ENCODE assay signal across 30 cellular contexts in genomic region chrX:12877386-12877785, GRCh38. TPM values are rescaled to one million over a fixed set of nuclear protein-coding genes. Genes with fewer than 3 reads are reported as not detected.
DNase-seq lines count a peak whose midpoint lies in the region; ATAC-seq, FAIRE-seq and TF ChIP-seq lines count a peak whose summit lies in the region.
"Had no signal": no experiment of that assay in that cellular context is flagged by ENCODE, and none has a peak within 500 bp of the region (broad histone marks: within the 10 kb centered on the region; RNA-seq: fewer than 3 reads in every experiment).

No MANE protein-coding gene starts in this region.

- CTCF ChIA-PET in HepG2 (lab: Yijun Ruan, JAX; ENCODE audit: low intra/inter-chr PET ratio, low total read pairs) (no interaction called here), GM10248 (lab: Yijun Ruan, JAX) (interaction anchor here (1.0 kb wide), 1 partner anchor 16 kb away, joined by 3 read pairs; no protein-coding TSS in a partner anchor)

- no peaks in the 10 kb centered on the region for H3K36me3 ChIP-seq in HepG2 (replicated peaks in 1 of 2; ENCODE audit: control insufficient read depth in 1 of 2, insufficient read depth in 2 of 2, low read length in 2 of 2)
- H3K36me3 ChIP-seq in right lobe of liver = no peaks in the 10 kb centered on the region
- no peaks in the 10 kb centered on the region for H3K36me3 ChIP-seq in astrocyte (ENCODE audit: insufficient read depth, low read length)
- H3K36me3 ChIP-seq: BLaER1 had no signal

- no peaks in the 10 kb centered on the region for H3K9me3 Mint-ChIP-seq in astrocyte (ENCODE audit: unreplicated experiment)
- H3K9me3 Mint-ChIP-seq: CD4-positive, alpha-beta T cell had no signal

- no peaks in the 10 kb centered on the region for H3K79me2 ChIP-seq in HepG2 (ENCODE audit: insufficient read depth, low read length)
- no peaks in the 10 kb centered on the region for H3K79me2 ChIP-seq in astrocyte (ENCODE audit: insufficient read depth, low read length)

- intact Hi-C loops in HepG2 (cut with micrococcal nuclease; ENCODE audit: unreplicated experiment) (no loop called here), right lobe of liver (cut with DNase I) (no loop called here)

- peaks cover 4% of the 10 kb centered on the region for H3K27me3 Mint-ChIP-seq in astrocyte (ENCODE audit: low read depth, unreplicated experiment)
- H3K27me3 Mint-ChIP-seq: CD4-positive, alpha-beta T cell had no signal

- no peak overlapping the region for H3K9ac ChIP-seq in HepG2 (ENCODE audit: insufficient read depth, low read depth, low read length)
- no peak overlapping the region for H3K9ac ChIP-seq in astrocyte (ENCODE audit: low read length)
- H3K9ac ChIP-seq: BLaER1 had no signal

- TF ChIP-seq EP300 in HepG2 (IDR thresholded peaks at IDR 0.05; ENCODE audit: low read depth in 2 of 2, low read length in 2 of 2) (no peak), HepG2 (CRISPR knock-in tag; IDR thresholded peaks at IDR 0.05; ENCODE audit: borderline replicate concordance) (no peak)

- H3K4me3 Mint-ChIP-seq in astrocyte (ENCODE audit: unreplicated experiment) = no peak overlapping the region
- H3K4me3 Mint-ChIP-seq: CD4-positive, alpha-beta T cell had no signal

- no peak for TF ChIP-seq POLR2A in HepG2 (IDR thresholded peaks at IDR 0.05; ENCODE audit: insufficient read depth in 1 of 2, low read depth in 2 of 2, low read length in 2 of 2)
- no peak for TF ChIP-seq POLR2A in right lobe of liver (IDR thresholded peaks at IDR 0.05)

- H3K27ac ChIP-seq in HepG2 (ENCODE audit: extremely low read length, insufficient read depth, low read length) = no peak overlapping the region
- no peak overlapping the region for H3K27ac ChIP-seq in right lobe of liver
- no peak overlapping the region for H3K27ac ChIP-seq in astrocyte (ENCODE audit: low read depth, low read length)
- H3K27ac ChIP-seq: BLaER1, PC-9 had no signal

- TF ChIP-seq RAD21 in HepG2 (CRISPR knock-in tag; IDR thresholded peaks at IDR 0.05) = no peak

- H3K9me3 ChIP-seq in HepG2 (ENCODE audit: low read length) = no peaks in the 10 kb centered on the region
- H3K9me3 ChIP-seq in right lobe of liver = no peaks in the 10 kb centered on the region
- H3K9me3 ChIP-seq in astrocyte (ENCODE audit: insufficient read depth, low read depth, low read length) = no peaks in the 10 kb centered on the region
- H3K9me3 ChIP-seq: BLaER1 had no signal

- FAIRE-seq in HepG2 (lab: Jason Lieb, UNC) (peak; percentile 54), astrocyte (lab: Jason Lieb, UNC) (no peak)
- FAIRE-seq: G401.6, K562 had no signal

- DNase-seq in HepG2 (ENCODE audit: low spot score) (peak; percentile 14), right lobe of liver (no peak), astrocyte (ENCODE audit: low read depth) (no peak), left kidney (ENCODE audit: low read depth, low spot score) (peak; percentile 15), GM10248 (ENCODE audit: extremely low spot score) (no peak), NOMO-1 (lab: John Stamatoyannopoulos, UW; ENCODE audit: unreplicated experiment in 2 of 2) (no peak)
- no peak for DNase-seq in activated T-cell treated with anti-CD3 and anti-CD28 coated beads, Interleukin-2, amount 50 U/mL, for 48 hours
- DNase-seq: 8988T; CD4-positive, alpha-beta T cell; COR-L47; Kasumi-1; NCI-H1105 treated with DMSO at 0.1 percent for 48 hours; NCI-H146; NCI-H2029; NCI-H446; NCI-H526; NCI-H82; NK-92 treated with Interleukin-12 subunit alpha and Interleukin-12 subunit beta, amount 100 ng/mL, for 24 hours; PC-9; RPMI8226; SHP77 had no signal

- H3K27ac Mint-ChIP-seq in astrocyte (ENCODE audit: unreplicated experiment) = no peak overlapping the region
- H3K27ac Mint-ChIP-seq: CD4-positive, alpha-beta T cell had no signal

- no peaks in the 10 kb centered on the region for H4K20me1 ChIP-seq in HepG2 (ENCODE audit: insufficient read depth, low read length)
- no peaks in the 10 kb centered on the region for H4K20me1 ChIP-seq in astrocyte (ENCODE audit: insufficient read depth, low read length)
- H4K20me1 ChIP-seq: BLaER1 had no signal

- no peaks in the 10 kb centered on the region for H3K4me1 Mint-ChIP-seq in astrocyte (ENCODE audit: low read depth, unreplicated experiment)

- H3K27me3 ChIP-seq in HepG2 (ENCODE audit: control insufficient read depth in 1 of 2, insufficient read depth in 2 of 2, low read length in 2 of 2) = no peaks in the 10 kb centered on the region
- peaks cover 0 to 5% of the 10 kb centered on the region in 2 donors for H3K27me3 ChIP-seq in right lobe of liver
- no peaks in the 10 kb centered on the region for H3K27me3 ChIP-seq in astrocyte (ENCODE audit: insufficient read depth, low read length)

- H3K4me3 ChIP-seq in HepG2 (replicated peaks in 1 of 3; ENCODE audit: insufficient read depth in 1 of 3, low read depth in 2 of 3, low read length in 3 of 3) (no peak overlapping the region), right lobe of liver (no peak overlapping the region), astrocyte (ENCODE audit: insufficient read depth, low read depth, low read length) (no peak overlapping the region)
- H3K4me3 ChIP-seq: BLaER1, K562, PC-9 had no signal

- in situ Hi-C loops in HepG2 (cut with HindIII; ENCODE audit: extremely low pct_ligation_motif_present, low pct_unique_long_range_greater_than_20kb) = no loop called here

- H3K4me2 ChIP-seq in HepG2 (ENCODE audit: low read depth, low read length) (peak overlapping the region; percentile 60), astrocyte (ENCODE audit: low read length) (peak overlapping the region; percentile 36)
- H3K4me2 ChIP-seq: BLaER1, PC-9 had no signal

- POLR2A ChIA-PET in HepG2 (lab: Yijun Ruan, JAX) = interaction anchor here (1.3 kb wide), 1 partner anchor 34 kb away, joined by 6 read pairs; no protein-coding TSS in a partner anchor
- POLR2A ChIA-PET in GM10248 (lab: Yijun Ruan, JAX) = no interaction called here

- H3K4me1 ChIP-seq in HepG2 (ENCODE audit: insufficient read depth, low read length) (peaks cover 19% of the 10 kb centered on the region), right lobe of liver (no peaks in the 10 kb centered on the region), astrocyte (ENCODE audit: insufficient read depth, low read length) (no peaks in the 10 kb centered on the region)
- H3K4me1 ChIP-seq: BLaER1 had no signal

- no TSS peak for BruUV-seq in HepG2 (replicated peaks; lab: Mats Ljungman, UMichigan)

- H2AFZ ChIP-seq in HepG2 (ENCODE audit: low read length) (no peak overlapping the region), astrocyte (ENCODE audit: low read depth, low read length) (no peak overlapping the region)
- H2AFZ ChIP-seq: PC-9 had no signal

- peak; percentile 61 for ATAC-seq in HepG2
- no peak for ATAC-seq in right lobe of liver
- ATAC-seq in HG02678 (IDR thresholded peaks at IDR 0.05; ENCODE audit: unreplicated experiment) = no peak
- ATAC-seq: HCT116, K562 had no signal

- 0% methylated on average over 4 of the region's 8 CpGs for WGBS in HepG2 (ENCODE audit: low lambda C conversion rate)
- WGBS in right lobe of liver (ENCODE audit: insufficient coverage, low coverage, low lambda C conversion rate, missing lambda C conversion rate) = 40% methylated on average over 8 of the region's 8 CpGs

- TF ChIP-seq CTCF in HepG2 (CRISPR knock-in tag; IDR thresholded peaks at IDR 0.05) (no peak), right lobe of liver (IDR thresholded peaks at IDR 0.05) (no peak), astrocyte (IDR thresholded peaks at IDR 0.05; ENCODE audit: insufficient read depth, low read depth, low read length) (no peak), GM10248 (IDR thresholded peaks at IDR 0.05; ENCODE audit: control extremely low read depth, extremely low read depth, low read depth, missing control alignments) (no peak)

- no peaks in the 10 kb centered on the region for H3K36me3 Mint-ChIP-seq in astrocyte (ENCODE audit: low read depth, unreplicated experiment)

RNA-seq across cellular contexts. Expression of gene TLR7, which starts 10.5 kb away (rescaled TPM):
- not detected in 2 replicates for total RNA-seq in HepG2 (2016; rRNA removed; fragmentation: Illumina TruSeq; extraction: Trizol)
- not detected in 2 replicates for total RNA-seq in HepG2 (2016; cell fraction: cytosol; rRNA removed; fragmentation: Illumina TruSeq; extraction: Trizol; ENCODE audit: low read depth)
- total RNA-seq in HepG2 (2016; cell fraction: insoluble cytoplasmic fraction; rRNA removed; fragmentation: Illumina TruSeq; extraction: Trizol) = not detected in 2 replicates
- total RNA-seq in HepG2 (2016; cell fraction: membrane; rRNA removed; fragmentation: Illumina TruSeq; extraction: Trizol) = not detected in 2 replicates
- not detected in 2 replicates for total RNA-seq in HepG2 (2016; cell fraction: nucleus; rRNA removed; fragmentation: Illumina TruSeq; extraction: Trizol)
- polyA plus RNA-seq in HepG2 (2011; rRNA removed) = not detected in 2 replicates
- not detected in 2 replicates for polyA plus RNA-seq in HepG2 (2011; cell fraction: cytosol; rRNA removed)
- polyA plus RNA-seq in HepG2 (2011; cell fraction: nucleus; rRNA removed) = not detected in 2 replicates
- polyA plus RNA-seq in HepG2 (2012) = not detected in 2 replicates
- not detected in 2 replicates for polyA plus RNA-seq in HepG2 (2016; cell fraction: cytosol; fragmentation: Illumina TruSeq; extraction: Trizol; ENCODE audit: low read depth)
- polyA plus RNA-seq in HepG2 (2016; cell fraction: insoluble cytoplasmic fraction; fragmentation: Illumina TruSeq; extraction: Trizol; ENCODE audit: low read depth) = not detected in 2 replicates
- polyA plus RNA-seq in HepG2 (2016; cell fraction: membrane; fragmentation: Illumina TruSeq; extraction: Trizol; ENCODE audit: low read depth) = not detected in 2 replicates
- polyA plus RNA-seq in HepG2 (2016; cell fraction: nucleus; fragmentation: Illumina TruSeq; extraction: Trizol; ENCODE audit: insufficient read depth, low read depth) = not detected in 2 replicates
- not detected in 2 replicates for polyA minus RNA-seq in HepG2 (2011; rRNA and poly(A)+ RNA removed; ENCODE audit: low replicate concordance)
- polyA minus RNA-seq in HepG2 (2011; cell fraction: cytosol; rRNA and poly(A)+ RNA removed) = not detected in 2 replicates
- polyA minus RNA-seq in HepG2 (2011; cell fraction: nucleus; rRNA and poly(A)+ RNA removed) = not detected in 2 replicates
- under 1 TPM; 0.10 to 0.58 (median 0.15) TPM for total RNA-seq in right lobe of liver
- 0.07 TPM in 1 of 2 replicates, not detected in the other for total RNA-seq in astrocyte
- total RNA-seq: HT1080, MCF 10A, PC-9, SK-MEL-5 had no signal

RNA-seq across cellular contexts. Expression of gene TLR8, which starts 29.0 kb away (rescaled TPM):
- total RNA-seq in HepG2 (2016; rRNA removed; fragmentation: Illumina TruSeq; extraction: Trizol) (not detected in 2 replicates), right lobe of liver (1 to 10 TPM in 4 of 6 experiments, under 1 TPM in 2; 0.37 to 2.2 (median 1.4) TPM), astrocyte (not detected in 2 replicates)
- not detected in 2 replicates for total RNA-seq in HepG2 (2016; cell fraction: cytosol; rRNA removed; fragmentation: Illumina TruSeq; extraction: Trizol; ENCODE audit: low read depth)
- not detected in 2 replicates for total RNA-seq in HepG2 (2016; cell fraction: insoluble cytoplasmic fraction; rRNA removed; fragmentation: Illumina TruSeq; extraction: Trizol)
- total RNA-seq in HepG2 (2016; cell fraction: membrane; rRNA removed; fragmentation: Illumina TruSeq; extraction: Trizol) = not detected in 2 replicates
- not detected in 2 replicates for total RNA-seq in HepG2 (2016; cell fraction: nucleus; rRNA removed; fragmentation: Illumina TruSeq; extraction: Trizol)
- polyA plus RNA-seq in HepG2 (2011; rRNA removed) = not detected in 2 replicates
- not detected in 2 replicates for polyA plus RNA-seq in HepG2 (2011; cell fraction: cytosol; rRNA removed)
- polyA plus RNA-seq in HepG2 (2011; cell fraction: nucleus; rRNA removed) = not detected in 2 replicates
- not detected in 2 replicates for polyA plus RNA-seq in HepG2 (2012)
- not detected in 2 replicates for polyA plus RNA-seq in HepG2 (2016; cell fraction: cytosol; fragmentation: Illumina TruSeq; extraction: Trizol; ENCODE audit: low read depth)
- polyA plus RNA-seq in HepG2 (2016; cell fraction: insoluble cytoplasmic fraction; fragmentation: Illumina TruSeq; extraction: Trizol; ENCODE audit: low read depth) = not detected in 2 replicates
- polyA plus RNA-seq in HepG2 (2016; cell fraction: membrane; fragmentation: Illumina TruSeq; extraction: Trizol; ENCODE audit: low read depth) = not detected in 2 replicates
- polyA plus RNA-seq in HepG2 (2016; cell fraction: nucleus; fragmentation: Illumina TruSeq; extraction: Trizol; ENCODE audit: insufficient read depth, low read depth) = not detected in 2 replicates
- not detected in 2 replicates for polyA minus RNA-seq in HepG2 (2011; rRNA and poly(A)+ RNA removed; ENCODE audit: low replicate concordance)
- not detected in 2 replicates for polyA minus RNA-seq in HepG2 (2011; cell fraction: cytosol; rRNA and poly(A)+ RNA removed)
- polyA minus RNA-seq in HepG2 (2011; cell fraction: nucleus; rRNA and poly(A)+ RNA removed) = not detected in 2 replicates
- total RNA-seq: H4, HT1080, K562, MCF 10A, PC-9, SK-MEL-5 had no signal
- polyA plus RNA-seq: K562 had no signal

Comparison
In these comparisons a context has a peak if more than half of its experiments do, and no peak if none do; other contexts are left out.
1. DNase-seq: peak in HepG2 (single experiment) and left kidney (single experiment); none in right lobe of liver (0 of 3), astrocyte (single experiment), GM10248 (single experiment), NOMO-1 (0 of 2) and activated T-cell treated with anti-CD3 and anti-CD28 coated beads, Interleukin-2, amount 50 U/mL, for 48 hours (0 of 2).